Comparison of ENCODE assay signal across 13 cellular contexts in genomic region chr1:242788771-242789170, GRCh38.
DNase-seq lines count a peak whose midpoint lies in the region; ATAC-seq and FAIRE-seq lines count a peak whose summit lies in the region.
"Had no signal": no experiment of that assay in that cellular context is flagged by ENCODE, and none has a peak within 500 bp of the region (broad histone marks: within the 10 kb centered on the region; RNA-seq: fewer than 3 reads in every experiment).

No MANE protein-coding gene starts in this region.

- no peak overlapping the region for H2BK5ac ChIP-seq in trophoblast cell (ENCODE audit: low read depth, low read length, poor library complexity)

- no peak overlapping the region for H4K12ac ChIP-seq in trophoblast cell (ENCODE audit: low read depth, low read length)

- no peaks in the 10 kb centered on the region for H3K36me3 ChIP-seq in trophoblast cell (ENCODE audit: control insufficient read depth in 1 of 2, insufficient read depth in 2 of 2, low read length in 2 of 2)
- H3K36me3 ChIP-seq: lower lobe of right lung, suprapubic skin had no signal

- DNase-seq in trophoblast cell, result no peak
- DNase-seq in urothelium cell line (ENCODE audit: low spot score), result no peak
- DNase-seq in mucosa of gallbladder (ENCODE audit: low spot score), result no peak
- DNase-seq in NCI-H524 treated with DMSO at 0.1 percent for 48 hours (lab: John Stamatoyannopoulos, UW), result no peak
- DNase-seq: glutamatergic neuron, lower lobe of right lung, NCI-H1694 treated with DMSO at 0.1 percent for 48 hours, PC-9, T-helper 2 cell had no signal

- H3K4me1 ChIP-seq in trophoblast cell (ENCODE audit: control insufficient read depth in 1 of 2, insufficient read depth in 2 of 2, low read length in 2 of 2), result peaks cover 11 to 15% of the 10 kb centered on the region in 2 experiments
- H3K4me1 ChIP-seq: lower lobe of right lung, suprapubic skin had no signal

- H4K91ac ChIP-seq in trophoblast cell (ENCODE audit: low read depth, low read length), result no peak overlapping the region

- ATAC-seq in GM19023 (IDR thresholded peaks at IDR 0.05; ENCODE audit: unreplicated experiment), result peak; percentile 56
- ATAC-seq in GM21723 (IDR thresholded peaks at IDR 0.05; ENCODE audit: unreplicated experiment), result peak; percentile 79
- peak; percentile 76 for ATAC-seq in HG03135 (IDR thresholded peaks at IDR 0.05; ENCODE audit: unreplicated experiment)
- ATAC-seq: lower lobe of right lung had no signal

- no peak overlapping the region for H3K9ac ChIP-seq in trophoblast cell (ENCODE audit: low read length)

- no peak overlapping the region for H4K8ac ChIP-seq in trophoblast cell (ENCODE audit: low read depth, low read length)

- H3K9me3 ChIP-seq in trophoblast cell (ENCODE audit: insufficient read depth, low read depth, low read length), result no peaks in the 10 kb centered on the region
- H3K9me3 ChIP-seq: lower lobe of right lung, suprapubic skin had no signal

- H2BK12ac ChIP-seq in trophoblast cell (ENCODE audit: low read length), result peak overlapping the region; percentile 64

- H3K18ac ChIP-seq in trophoblast cell (ENCODE audit: low read length), result no peak overlapping the region

- H3K4me2 ChIP-seq in trophoblast cell (ENCODE audit: low read length), result no peak overlapping the region
- H3K4me2 ChIP-seq: PC-9 had no signal

- no peaks in the 10 kb centered on the region for H3K79me2 ChIP-seq in trophoblast cell (ENCODE audit: control insufficient read depth, insufficient read depth, low read length, poor library complexity)

- H3K4me3 ChIP-seq in trophoblast cell (ENCODE audit: low read depth, low read length), result no peak overlapping the region
- H3K4me3 ChIP-seq: lower lobe of right lung, PC-9, suprapubic skin had no signal

- no peak overlapping the region for H3K4ac ChIP-seq in trophoblast cell (ENCODE audit: low read depth, low read length)

- no peaks in the 10 kb centered on the region for H3K27me3 ChIP-seq in trophoblast cell (ENCODE audit: insufficient read depth, low read length)
- H3K27me3 ChIP-seq: suprapubic skin had no signal

- H3K23ac ChIP-seq in trophoblast cell (ENCODE audit: low read length), result no peak overlapping the region

- no peak for FAIRE-seq in urothelium cell line (lab: Jason Lieb, UNC)

- H2BK120ac ChIP-seq in trophoblast cell (ENCODE audit: insufficient read depth, low read length, poor library complexity), result peak overlapping the region; percentile 13

- peaks cover 18% of the 10 kb centered on the region for H3K79me1 ChIP-seq in trophoblast cell (ENCODE audit: low read length)

- H2AFZ ChIP-seq in trophoblast cell (ENCODE audit: insufficient read depth, low read length, poor library complexity), result no peak overlapping the region
- H2AFZ ChIP-seq: PC-9 had no signal

- no CpG with 5 or more reads among the region's 2 CpGs for WGBS in trophoblast cell (ENCODE audit: extremely low coverage, insufficient coverage, insufficient read length)

- H3K14ac ChIP-seq in trophoblast cell (ENCODE audit: low read length), result no peak overlapping the region

- peak overlapping the region; percentile 22 for H3K27ac ChIP-seq in trophoblast cell (ENCODE audit: low read depth, low read length)
- H3K27ac ChIP-seq: lower lobe of right lung, PC-9, suprapubic skin had no signal

- H2AK5ac ChIP-seq in trophoblast cell (ENCODE audit: low read length), result no peak overlapping the region
